In genomic region chr3:40901298-40901697, GRCh38 we compare ENCODE assay signal across 2 cellular contexts.
TF ChIP-seq lines count a peak whose summit lies in the region.

No MANE protein-coding gene starts in this region.

TF ChIP-seq in GM12878, 131 proteins besides CTCF, POLR2A, EP300 and RAD21 (continued from another document):
- no peak for TF ChIP-seq ZBTB11 (CRISPR knock-in tag; IDR thresholded peaks at IDR 0.05)
- TF ChIP-seq ZBTB4 (CRISPR knock-in tag; IDR thresholded peaks at IDR 0.05), result no peak
- TF ChIP-seq HCFC1 (IDR thresholded peaks at IDR 0.05; ENCODE audit: low read length), result no peak
- no peak for TF ChIP-seq MAX (IDR thresholded peaks at IDR 0.05; ENCODE audit: low read depth, low read length)
- no peak for TF ChIP-seq YY1 (IDR thresholded peaks at IDR 0.05; ENCODE audit: low read depth, low read length)
- TF ChIP-seq ATF7 (IDR thresholded peaks at IDR 0.05; ENCODE audit: low read depth), result no peak
- no peak for TF ChIP-seq MYC (IDR thresholded peaks at IDR 0.05; ENCODE audit: insufficient read depth, insufficient read length, insufficient replicate concordance, low read length, severe bottlenecking)
- no peak for TF ChIP-seq RFX5 (IDR thresholded peaks at IDR 0.05; ENCODE audit: low read depth, low read length)

TF ChIP-seq in HepG2, 621 proteins besides CTCF, POLR2A, EP300 and RAD21 (continued from another document):
- TF ChIP-seq RNF219 (CRISPR knock-in tag; IDR thresholded peaks at IDR 0.05) (no peak), ATM (IDR thresholded peaks at IDR 0.05; ENCODE audit: borderline replicate concordance) (no peak), KDM1A (CRISPR knock-in tag; IDR thresholded peaks at IDR 0.05) (no peak), ZNF441 (CRISPR knock-in tag; IDR thresholded peaks at IDR 0.05; ENCODE audit: borderline replicate concordance) (no peak), HNRNPLL (IDR thresholded peaks at IDR 0.05; ENCODE audit: low read depth, low read length, poor library complexity, severe bottlenecking) (no peak), HOXA7 (CRISPR knock-in tag; IDR thresholded peaks at IDR 0.05) (no peak), TFDP2 (CRISPR knock-in tag; IDR thresholded peaks at IDR 0.05) (no peak), ZNF792 (CRISPR knock-in tag; IDR thresholded peaks at IDR 0.05) (no peak), ETV6 (CRISPR knock-in tag; conservative IDR thresholded peaks at IDR 0.05) (no peak), NFE2L2 (IDR thresholded peaks at IDR 0.05; ENCODE audit: low read length) (no peak), ZBTB26 (CRISPR knock-in tag; IDR thresholded peaks at IDR 0.05; ENCODE audit: borderline replicate concordance) (no peak), TP53 (CRISPR knock-in tag; conservative IDR thresholded peaks at IDR 0.05) (no peak), SNAPC2 (CRISPR knock-in tag; IDR thresholded peaks at IDR 0.05) (no peak), ZNF24 (IDR thresholded peaks at IDR 0.05) (no peak), PPARG (CRISPR knock-in tag; conservative IDR thresholded peaks at IDR 0.05) (no peak), STAG1 (CRISPR knock-in tag; IDR thresholded peaks at IDR 0.05) (peak; percentile 50), NFYB (CRISPR knock-in tag; IDR thresholded peaks at IDR 0.05) (no peak), RXRB (CRISPR knock-in tag; IDR thresholded peaks at IDR 0.05; ENCODE audit: borderline replicate concordance) (peak; percentile 15; the same call in 1 of the 2 replicates), CHD4 (IDR thresholded peaks at IDR 0.05; ENCODE audit: borderline replicate concordance, low read length) (no peak), CREB1 (IDR thresholded peaks at IDR 0.05) (peak; percentile 29; the same call in 1 of the 2 replicates), CREB1 (CRISPR knock-in tag; IDR thresholded peaks at IDR 0.05) (no peak), FOXO4 (CRISPR knock-in tag; conservative IDR thresholded peaks at IDR 0.05) (no peak), ZNF546 (CRISPR knock-in tag; conservative IDR thresholded peaks at IDR 0.05) (no peak), SOX5 (CRISPR knock-in tag; IDR thresholded peaks at IDR 0.05; ENCODE audit: borderline replicate concordance) (no peak)
